9 cellular contexts compared by ENCODE assay signal in the genomic region with DNA sequence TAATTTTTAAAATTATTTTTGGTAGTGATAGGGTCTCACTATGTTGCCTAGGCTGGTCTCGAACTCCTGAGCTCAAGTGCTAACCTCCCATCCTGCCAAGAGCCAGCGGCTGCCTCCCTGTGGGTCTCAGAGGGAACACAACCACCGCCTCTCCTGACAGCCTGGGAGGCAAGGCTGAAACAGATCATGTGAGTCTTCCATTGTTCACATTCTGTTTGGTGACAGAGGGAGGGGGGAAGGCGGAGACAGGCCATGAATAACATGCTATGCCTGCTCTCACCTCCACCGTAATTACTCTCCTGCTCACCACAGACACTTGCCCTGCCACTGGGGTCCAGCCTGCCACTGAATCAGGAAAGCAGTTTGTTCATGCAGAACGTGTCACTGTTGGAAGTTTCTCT.
A peak's percentile ranks its signal among the peaks of the same experiment; 100 is the strongest.
DNase-seq lines count a peak whose midpoint lies in the region; ATAC-seq, FAIRE-seq and TF ChIP-seq lines count a peak whose summit lies in the region.
"Had no signal": no experiment of that assay in that cellular context is flagged by ENCODE, and none has a peak within 500 bp of the region (broad histone marks: within the 10 kb centered on the region; RNA-seq: fewer than 3 reads in every experiment).

No MANE protein-coding gene starts in this region.

- H3K27me3 ChIP-seq in GM23248 (replicated peaks; ENCODE audit: insufficient read depth) (peaks cover 15% of the 10 kb centered on the region; the same call in 1 of the 2 replicates), endothelial cell of umbilical vein (ENCODE audit: control insufficient read depth in 2 of 2, insufficient read depth in 2 of 2, low read length in 2 of 2) (no peaks in the 10 kb centered on the region), sigmoid colon (peaks cover 0 to 21% (median 0%) of the 10 kb centered on the region in 3 donors)

- H3K9me3 ChIP-seq in GM23248 (ENCODE audit: low read depth) (no peaks in the 10 kb centered on the region), endothelial cell of umbilical vein (replicated peaks; ENCODE audit: control insufficient read depth, insufficient read depth, low read length) (no peaks in the 10 kb centered on the region), sigmoid colon (no peaks in the 10 kb centered on the region)

- CTCF ChIA-PET in endothelial cell of umbilical vein (lab: Charles Lee), result no interaction called here

- TF ChIP-seq POLR2A in endothelial cell of umbilical vein (IDR thresholded peaks at IDR 0.05; ENCODE audit: low read depth, low read length) (no peak), sigmoid colon (IDR thresholded peaks at IDR 0.05) (no peak)

- dilution Hi-C loops in endothelial cell of umbilical vein (cut with MboI; ENCODE audit: extremely low pct_ligation_motif_present, low sequenced_read_pairs), result no loop called here

- H4K20me1 ChIP-seq in GM23248 (ENCODE audit: insufficient read depth) (no peaks in the 10 kb centered on the region), endothelial cell of umbilical vein (replicated peaks; ENCODE audit: control insufficient read depth, extremely low read depth, insufficient read depth, low read length) (no peaks in the 10 kb centered on the region)

- intact Hi-C loops in endothelial cell of umbilical vein (cut with micrococcal nuclease), result no loop called here
- intact Hi-C loops in sigmoid colon (cut with DNase I), result no loop called here

- peaks cover 25% of the 10 kb centered on the region for H3K4me1 Mint-ChIP-seq in nephron

- BruUV-seq in endothelial cell of umbilical vein (replicated peaks; lab: Mats Ljungman, UMichigan), result no TSS peak

- H3K4me1 ChIP-seq in GM23248 (ENCODE audit: insufficient read depth) (peaks cover 18% of the 10 kb centered on the region; the same call in 1 of the 2 replicates), endothelial cell of umbilical vein (ENCODE audit: control insufficient read depth, extremely low read depth, insufficient read depth, low read length) (no peaks in the 10 kb centered on the region), sigmoid colon (no peaks in the 10 kb centered on the region)

- H3K27ac Mint-ChIP-seq in nephron, result no peak overlapping the region
- H3K27ac Mint-ChIP-seq: activated B cell treated with CpG ODN at 0.5 μM for 24 hours had no signal

- H3K9me2 ChIP-seq in GM23248 (ENCODE audit: insufficient read depth), result no peaks in the 10 kb centered on the region

- no peak for TF ChIP-seq EP300 in sigmoid colon (IDR thresholded peaks at IDR 0.05)

- in situ Hi-C loops in GM23248 (cut with MboI) (no loop called here), GM13977 (cut with MboI; ENCODE audit: low pct_unique_long_range_greater_than_20kb, low sequenced_read_pairs, unreplicated experiment) (no loop called here)

- ATAC-seq in GM21390 (IDR thresholded peaks at IDR 0.05; ENCODE audit: unreplicated experiment), result no peak

- no peak overlapping the region for H3K9ac ChIP-seq in GM23248
- H3K9ac ChIP-seq in endothelial cell of umbilical vein (replicated peaks; ENCODE audit: extremely low read depth, insufficient read depth, low read length), result no peak overlapping the region

- H3F3A ChIP-seq in GM23248 (ENCODE audit: insufficient read depth), result no peaks in the 10 kb centered on the region

- no peak overlapping the region for H3K4me3 Mint-ChIP-seq in nephron
- H3K4me3 Mint-ChIP-seq: activated B cell treated with CpG ODN at 0.5 μM for 24 hours had no signal

- DNase-seq in GM23248 (peak; percentile 62), NCI-H2171 treated with DMSO at 0.1 percent for 48 hours (lab: John Stamatoyannopoulos, UW) (peak; percentile 76), endothelial cell of umbilical vein (ENCODE audit: low read depth, low spot score) (peak; percentile 8), sigmoid colon (no peak), NOMO-1 (lab: John Stamatoyannopoulos, UW; ENCODE audit: unreplicated experiment in 2 of 2) (no peak), GM13977 (ENCODE audit: low spot score) (no peak)
- DNase-seq: activated B cell treated with CpG ODN at 0.5 μM for 24 hours had no signal

- no peaks in the 10 kb centered on the region for H3K79me2 ChIP-seq in GM23248 (ENCODE audit: insufficient read depth)
- no peaks in the 10 kb centered on the region for H3K79me2 ChIP-seq in endothelial cell of umbilical vein (ENCODE audit: control insufficient read depth, insufficient read depth, low read length)

- H3K4me2 ChIP-seq in GM23248 (ENCODE audit: unreplicated experiment) (no peak overlapping the region), endothelial cell of umbilical vein (ENCODE audit: insufficient read depth, low read length) (no peak overlapping the region)

- TF ChIP-seq CTCF in endothelial cell of umbilical vein (IDR thresholded peaks at IDR 0.05; ENCODE audit: extremely low read depth in 1 of 2, insufficient read depth in 1 of 2, low read depth in 1 of 2, low read length in 2 of 2) (no peak), nephron (IDR thresholded peaks at IDR 0.05; ENCODE audit: unreplicated experiment in 3 of 3) (peak in 2 of 3 experiments; percentile 12 to 34), sigmoid colon (IDR thresholded peaks at IDR 0.05) (no peak), GM13977 (IDR thresholded peaks at IDR 0.05; ENCODE audit: extremely low read depth, insufficient read depth, missing control alignments) (no peak)

- no peak overlapping the region for H2AFZ ChIP-seq in GM23248
- H2AFZ ChIP-seq in endothelial cell of umbilical vein (ENCODE audit: low read depth, low read length), result no peak overlapping the region

- POLR2A ChIA-PET in endothelial cell of umbilical vein (lab: Charles Lee), result no interaction called here

- H3K27ac ChIP-seq in GM23248, result no peak overlapping the region
- H3K27ac ChIP-seq in endothelial cell of umbilical vein (ENCODE audit: insufficient read depth, low read depth, low read length), result no peak overlapping the region
- H3K27ac ChIP-seq in sigmoid colon, result no peak overlapping the region

- WGBS in GM23248 (ENCODE audit: low coverage in 1 of 2, low lambda C conversion rate in 2 of 2, missing lambda C conversion rate in 2 of 2), 2 experiments, result 12 to 20% methylated on average over 6 of the region's 6 CpGs
- 15 to 28% methylated on average over 6 of the region's 6 CpGs for WGBS in sigmoid colon, 2 donors

- peaks cover 48% of the 10 kb centered on the region for H3K27me3 Mint-ChIP-seq in nephron (ENCODE audit: low read depth)

- no peak overlapping the region for H3K4me3 ChIP-seq in GM23248
- no peak overlapping the region for H3K4me3 ChIP-seq in endothelial cell of umbilical vein (replicated peaks in 1 of 3; ENCODE audit: insufficient read depth in 1 of 3, low read depth in 1 of 3, low read length in 3 of 3)
- no peak overlapping the region for H3K4me3 ChIP-seq in sigmoid colon

- H3K36me3 Mint-ChIP-seq in nephron (ENCODE audit: low read depth), result no peaks in the 10 kb centered on the region

- no peaks in the 10 kb centered on the region for H3K9me3 Mint-ChIP-seq in nephron

- H3K9me1 ChIP-seq in endothelial cell of umbilical vein (replicated peaks; ENCODE audit: control insufficient read depth, extremely low read depth, insufficient read depth, low read length), result no peaks in the 10 kb centered on the region

- FAIRE-seq in endothelial cell of umbilical vein (lab: Jason Lieb, UNC), result no peak

- H3K36me3 ChIP-seq in GM23248 (ENCODE audit: low read depth) (no peaks in the 10 kb centered on the region), endothelial cell of umbilical vein (ENCODE audit: control insufficient read depth in 2 of 2, extremely low read depth in 1 of 2, insufficient read depth in 2 of 2, low read length in 2 of 2) (no peaks in the 10 kb centered on the region), sigmoid colon (no peaks in the 10 kb centered on the region)

TF ChIP-seq in endothelial cell of umbilical vein, 7 proteins besides CTCF, POLR2A, EP300 and RAD21:
- no peak for TF ChIP-seq POLR2AphosphoS5 (IDR thresholded peaks at IDR 0.05; ENCODE audit: insufficient read depth, low read depth, low read length)
- TF ChIP-seq GATA2 (IDR thresholded peaks at IDR 0.05; ENCODE audit: insufficient read depth, insufficient read length, low read depth, low read length), result no peak
- TF ChIP-seq FOS (IDR thresholded peaks at IDR 0.05; ENCODE audit: borderline replicate concordance, insufficient read depth, low read length), result no peak
- TF ChIP-seq, protein P1, sequence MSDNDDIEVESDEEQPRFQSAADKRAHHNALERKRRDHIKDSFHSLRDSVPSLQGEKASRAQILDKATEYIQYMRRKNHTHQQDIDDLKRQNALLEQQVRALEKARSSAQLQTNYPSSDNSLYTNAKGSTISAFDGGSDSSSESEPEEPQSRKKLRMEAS (IDR thresholded peaks at IDR 0.05; ENCODE audit: insufficient read depth, insufficient read length), result no peak
- no peak for TF ChIP-seq JUN (IDR thresholded peaks at IDR 0.05; ENCODE audit: borderline replicate concordance, insufficient read depth, insufficient read length, low read depth)
- TF ChIP-seq EZH2 (IDR thresholded peaks at IDR 0.05; ENCODE audit: borderline replicate concordance, low read depth, low read length, severe bottlenecking), result no peak
- no peak for TF ChIP-seq MYC (IDR thresholded peaks at IDR 0.05; ENCODE audit: low read depth, low read length)

Comparison
In these comparisons a context has a peak if more than half of its experiments do, and no peak if none do; other contexts are left out.
1. DNase-seq: peak in GM23248 (single experiment), NCI-H2171 treated with DMSO at 0.1 percent for 48 hours (single experiment) and endothelial cell of umbilical vein (single experiment); none in sigmoid colon (single experiment), NOMO-1 (0 of 2) and GM13977 (single experiment).
2. CTCF ChIP-seq: peak in nephron (2 of 3); none in endothelial cell of umbilical vein (0 of 2), sigmoid colon (0 of 4) and GM13977 (single experiment).